23 cellular contexts compared by ENCODE assay signal in the genomic region with DNA sequence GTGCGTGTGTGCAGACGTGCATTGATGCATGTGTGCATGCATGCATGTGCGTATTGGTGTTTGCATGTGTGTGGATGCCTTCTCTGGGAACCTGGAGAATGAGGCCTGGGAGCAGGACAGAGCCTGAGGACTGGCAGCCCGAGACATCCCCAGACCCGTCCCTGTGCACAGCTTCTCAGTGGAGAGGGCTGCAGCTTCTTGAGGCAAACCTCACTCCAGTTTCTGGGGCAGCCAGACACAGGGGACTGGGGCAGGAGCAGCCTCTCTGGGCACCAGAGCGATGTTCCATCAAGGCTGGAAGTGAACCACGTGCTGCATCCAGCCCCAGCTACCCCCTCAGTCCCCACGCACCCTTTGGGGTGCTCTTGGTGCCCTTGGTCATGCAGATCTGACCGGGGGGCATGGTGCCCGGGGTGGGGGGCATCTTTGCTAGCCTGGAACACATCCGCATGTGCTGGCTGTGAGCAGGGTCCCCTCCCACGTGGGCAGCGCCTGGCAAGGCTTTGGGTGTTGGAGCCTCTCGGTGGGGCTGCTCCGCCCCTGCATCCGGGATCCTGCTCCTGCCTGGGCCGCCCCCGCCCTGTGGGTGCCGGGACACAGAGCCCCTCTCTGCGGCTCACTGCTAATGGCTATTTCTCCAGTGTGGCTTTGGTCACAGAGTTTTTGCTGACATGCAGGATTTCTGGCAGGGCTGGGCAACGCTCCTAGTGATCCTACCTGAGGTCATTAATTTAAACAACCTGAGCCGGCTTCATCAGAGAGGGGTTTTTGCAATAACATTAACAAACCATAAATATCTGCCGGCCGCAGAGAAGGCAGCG.
DNase-seq lines count a peak whose midpoint lies in the region; ATAC-seq, FAIRE-seq and TF ChIP-seq lines count a peak whose summit lies in the region.
"Had no signal": no experiment of that assay in that cellular context is flagged by ENCODE, and none has a peak within 500 bp of the region (broad histone marks: within the 10 kb centered on the region; RNA-seq: fewer than 3 reads in every experiment).

No MANE protein-coding gene starts in this region.

- no peaks in the 10 kb centered on the region for H3K9me3 Mint-ChIP-seq in activated CD4-positive, alpha-beta memory T cell treated with anti-CD3 and anti-CD28 coated beads, Interleukin-2, amount 10 ng/mL, durations not matched to agents 7 days and 5 days
- no peaks in the 10 kb centered on the region for H3K9me3 Mint-ChIP-seq in activated CD4-positive, alpha-beta memory T cell treated with anti-CD3 and anti-CD28 coated beads for 36 hours

- H3K4me3 ChIP-seq in HEK293 (ENCODE audit: low read depth, low read length) (no peak overlapping the region), kidney (ENCODE audit: low read length in 2 of 2) (no peak overlapping the region), spleen (no peak overlapping the region)
- H3K4me3 ChIP-seq: gastroesophageal sphincter, SJCRH30 had no signal

- H3K4me1 ChIP-seq in HEK293 (ENCODE audit: control insufficient read depth, insufficient read depth, low read length) (no peaks in the 10 kb centered on the region), kidney (ENCODE audit: control insufficient read depth in 1 of 2, insufficient read depth in 1 of 2, low read depth in 1 of 2, low read length in 2 of 2) (no peaks in the 10 kb centered on the region), spleen (peaks cover 0 to 34% (median 11%) of the 10 kb centered on the region in 6 donors)
- H3K4me1 ChIP-seq: gastroesophageal sphincter, SJCRH30 had no signal

- H3K36me3 ChIP-seq in HEK293 (ENCODE audit: control insufficient read depth in 2 of 2, insufficient read depth in 1 of 2, low read length in 2 of 2) (no peaks in the 10 kb centered on the region), kidney (ENCODE audit: control insufficient read depth in 1 of 2, insufficient read depth in 2 of 2, low read length in 2 of 2) (no peaks in the 10 kb centered on the region), spleen (no peaks in the 10 kb centered on the region)
- H3K36me3 ChIP-seq: gastroesophageal sphincter, SJCRH30 had no signal

- peak; percentile 8 for DNase-seq in activated CD4-positive, alpha-beta memory T cell treated with anti-CD3 and anti-CD28 coated beads, Interleukin-2, amount 10 ng/mL, durations not matched to agents 7 days and 5 days
- no peak for DNase-seq in activated CD4-positive, alpha-beta memory T cell treated with anti-CD3 and anti-CD28 coated beads for 36 hours
- DNase-seq in kidney (peak; percentile 55), spleen (peak; percentile 65), SHP77 (lab: John Stamatoyannopoulos, UW) (no peak), putamen (ENCODE audit: low spot score) (no peak)
- DNase-seq: activated CD4-positive, alpha-beta T cell treated with anti-CD3 and anti-CD28 coated beads for 4 hours; activated naive CD4-positive, alpha-beta T cell treated with anti-CD3 and anti-CD28 coated beads, Interleukin-2, amount 50 U/mL, for 16 hours; cortex of kidney; GOT3; hypothalamus; MV-4-11; NCI-H1694; NCI-H510A; SJCRH30; T-helper 1 cell had no signal

- intact Hi-C loops in activated CD4-positive, alpha-beta memory T cell treated with anti-CD3 and anti-CD28 coated beads for 36 hours (cut with micrococcal nuclease) = no loop called here
- intact Hi-C loops in kidney (cut with DNase I) = no loop called here
- intact Hi-C loops in spleen (cut with DNase I; ENCODE audit: low total_unique reads) = no loop called here

- no peak overlapping the region for H3K9ac ChIP-seq in kidney (ENCODE audit: low read length in 2 of 2)

- no peak overlapping the region for H3K27ac Mint-ChIP-seq in activated CD4-positive, alpha-beta memory T cell treated with anti-CD3 and anti-CD28 coated beads, Interleukin-2, amount 10 ng/mL, durations not matched to agents 7 days and 5 days
- H3K27ac Mint-ChIP-seq in activated CD4-positive, alpha-beta memory T cell treated with anti-CD3 and anti-CD28 coated beads for 36 hours = no peak overlapping the region

- POLR2A ChIA-PET in activated CD4-positive, alpha-beta memory T cell treated with anti-CD3 and anti-CD28 coated beads, Interleukin-2, amount 10 ng/mL, durations not matched to agents 7 days and 5 days (lab: Charles Lee) = no interaction called here
- POLR2A ChIA-PET in activated CD4-positive, alpha-beta memory T cell treated with anti-CD3 and anti-CD28 coated beads for 36 hours (lab: Charles Lee) = no interaction called here
- POLR2A ChIA-PET in HEK293 (lab: Yijun Ruan, JAX) = no interaction called here

- TF ChIP-seq POLR2A in spleen (IDR thresholded peaks at IDR 0.05) = no peak

- H3K4me1 Mint-ChIP-seq in activated CD4-positive, alpha-beta memory T cell treated with anti-CD3 and anti-CD28 coated beads, Interleukin-2, amount 10 ng/mL, durations not matched to agents 7 days and 5 days = no peaks in the 10 kb centered on the region
- no peaks in the 10 kb centered on the region for H3K4me1 Mint-ChIP-seq in activated CD4-positive, alpha-beta memory T cell treated with anti-CD3 and anti-CD28 coated beads for 36 hours (ENCODE audit: low read depth)

- H3K4me3 Mint-ChIP-seq in activated CD4-positive, alpha-beta memory T cell treated with anti-CD3 and anti-CD28 coated beads, Interleukin-2, amount 10 ng/mL, durations not matched to agents 7 days and 5 days = no peak overlapping the region
- H3K4me3 Mint-ChIP-seq in activated CD4-positive, alpha-beta memory T cell treated with anti-CD3 and anti-CD28 coated beads for 36 hours = no peak overlapping the region

- H3K27ac ChIP-seq in HEK293 (ENCODE audit: extremely low read depth, low read depth, low read length) (no peak overlapping the region), kidney (ENCODE audit: low read depth in 2 of 2, low read length in 2 of 2) (no peak overlapping the region), spleen (no peak overlapping the region)
- H3K27ac ChIP-seq: gastroesophageal sphincter, SJCRH30 had no signal

- no peaks in the 10 kb centered on the region for H3K27me3 ChIP-seq in spleen (replicated peaks in 1 of 7)
- H3K27me3 ChIP-seq: SJCRH30 had no signal

- 76 to 82% (median 81%) methylated on average over 19 to 25 of the region's 25 CpGs for WGBS in spleen, 5 donors

- no peaks in the 10 kb centered on the region for H3K9me3 ChIP-seq in HEK293 (ENCODE audit: control insufficient read depth, insufficient read depth, low read depth, low read length)
- H3K9me3 ChIP-seq in kidney (ENCODE audit: control insufficient read depth in 1 of 2, low read length in 2 of 2) = no peaks in the 10 kb centered on the region
- H3K9me3 ChIP-seq in spleen = no peaks in the 10 kb centered on the region
- H3K9me3 ChIP-seq: gastroesophageal sphincter, SJCRH30 had no signal

- FAIRE-seq in kidney (lab: Jason Lieb, UNC) = no peak
- FAIRE-seq: A204.1, endometrium, GM18507, TTC549 had no signal

- no peaks in the 10 kb centered on the region for H3K27me3 Mint-ChIP-seq in activated CD4-positive, alpha-beta memory T cell treated with anti-CD3 and anti-CD28 coated beads, Interleukin-2, amount 10 ng/mL, durations not matched to agents 7 days and 5 days
- H3K27me3 Mint-ChIP-seq in activated CD4-positive, alpha-beta memory T cell treated with anti-CD3 and anti-CD28 coated beads for 36 hours = no peaks in the 10 kb centered on the region

- CTCF ChIA-PET in activated CD4-positive, alpha-beta memory T cell treated with anti-CD3 and anti-CD28 coated beads, Interleukin-2, amount 10 ng/mL, durations not matched to agents 7 days and 5 days (lab: Charles Lee) = no interaction called here
- CTCF ChIA-PET in activated CD4-positive, alpha-beta memory T cell treated with anti-CD3 and anti-CD28 coated beads for 36 hours (lab: Charles Lee) = no interaction called here
- CTCF ChIA-PET in HEK293 (lab: Yijun Ruan, JAX) = no interaction called here

- TF ChIP-seq CTCF in HEK293 (tag by site-specific recombination; IDR thresholded peaks at IDR 0.05) = no peak
- TF ChIP-seq CTCF in kidney (IDR thresholded peaks at IDR 0.05; ENCODE audit: borderline replicate concordance, extremely low read depth, insufficient read depth) = no peak
- TF ChIP-seq CTCF in spleen (IDR thresholded peaks at IDR 0.05 in 8 of 11, conservative IDR thresholded peaks at IDR 0.05 in 3 of 11) = no peak

- no peaks in the 10 kb centered on the region for H3K36me3 Mint-ChIP-seq in activated CD4-positive, alpha-beta memory T cell treated with anti-CD3 and anti-CD28 coated beads, Interleukin-2, amount 10 ng/mL, durations not matched to agents 7 days and 5 days (ENCODE audit: low read depth)
- H3K36me3 Mint-ChIP-seq in activated CD4-positive, alpha-beta memory T cell treated with anti-CD3 and anti-CD28 coated beads for 36 hours = no peaks in the 10 kb centered on the region

- ATAC-seq in HG03196 (IDR thresholded peaks at IDR 0.05; ENCODE audit: unreplicated experiment) = no peak
- ATAC-seq: gastroesophageal sphincter had no signal

TF ChIP-seq in HEK293, 187 proteins besides CTCF, POLR2A, EP300 and RAD21:
- TF ChIP-seq ZNF354C (tag by site-specific recombination; IDR thresholded peaks at IDR 0.05; ENCODE audit: borderline replicate concordance, low read depth) (no peak), KLF1 (tag by site-specific recombination; IDR thresholded peaks at IDR 0.05) (peak; percentile 57)

Comparison
In these comparisons a context has a peak if more than half of its experiments do, and no peak if none do; other contexts are left out.
1. DNase-seq: peak in activated CD4-positive, alpha-beta memory T cell treated with anti-CD3 and anti-CD28 coated beads, Interleukin-2, amount 10 ng/mL, durations not matched to agents 7 days and 5 days (single experiment), kidney (single experiment) and spleen (single experiment); none in activated CD4-positive, alpha-beta memory T cell treated with anti-CD3 and anti-CD28 coated beads for 36 hours (single experiment), SHP77 (0 of 2) and putamen (single experiment).